10 cellular contexts compared by ENCODE assay signal in genomic region chr22:37126882-37127281, GRCh38. TPM values are rescaled to one million over a fixed set of nuclear protein-coding genes. Genes with fewer than 3 reads are reported as not detected.
DNase-seq lines count a peak whose midpoint lies in the region; ATAC-seq and TF ChIP-seq lines count a peak whose summit lies in the region.
"Had no signal": no experiment of that assay in that cellular context is flagged by ENCODE, and none has a peak within 500 bp of the region (broad histone marks: within the 10 kb centered on the region; RNA-seq: fewer than 3 reads in every experiment).

No MANE protein-coding gene starts in this region.

- peak; percentile 33 to 57 for DNase-seq in activated T-cell treated with anti-CD3 and anti-CD28 coated beads, Interleukin-2, amount 50 U/mL, for 72 hours
- DNase-seq in activated T-cell treated with anti-CD3 and anti-CD28 coated beads for 4 hours (no peak), Peyer's patch (no peak)
- DNase-seq in effector memory CD8-positive, alpha-beta T cell = no peak
- DNase-seq in stimulated activated naive CD8-positive, alpha-beta T cell treated with anti-CD3 and anti-CD28 coated beads, Interleukin-15, Interleukin-2, amounts not matched to agents 100 U/mL and 50 U/mL, for 24 hours = peak; percentile 44
- DNase-seq: gastrocnemius medialis had no signal

- H3K27me3 ChIP-seq in Peyer's patch = no peaks in the 10 kb centered on the region

- H3K9me3 ChIP-seq in Peyer's patch = no peaks in the 10 kb centered on the region
- H3K9me3 ChIP-seq: gastrocnemius medialis had no signal

- no peaks in the 10 kb centered on the region for H3K9me3 Mint-ChIP-seq in activated T-cell treated with anti-CD3 and anti-CD28 coated beads, Interleukin-2, amount 50 U/mL, for 72 hours
- no peaks in the 10 kb centered on the region for H3K9me3 Mint-ChIP-seq in effector memory CD8-positive, alpha-beta T cell

- peaks cover 4 to 15% of the 10 kb centered on the region in 2 donors for H3K36me3 Mint-ChIP-seq in activated T-cell treated with anti-CD3 and anti-CD28 coated beads, Interleukin-2, amount 50 U/mL, for 72 hours (ENCODE audit: insufficient read depth in 2 of 2)
- H3K36me3 Mint-ChIP-seq in effector memory CD8-positive, alpha-beta T cell (ENCODE audit: insufficient read depth) = peaks cover 57% of the 10 kb centered on the region

- H3K4me1 Mint-ChIP-seq in activated T-cell treated with anti-CD3 and anti-CD28 coated beads, Interleukin-2, amount 50 U/mL, for 72 hours (ENCODE audit: low read depth) = peaks cover 54% of the 10 kb centered on the region
- peaks cover 35 to 46% of the 10 kb centered on the region in 2 donors for H3K4me1 Mint-ChIP-seq in effector memory CD8-positive, alpha-beta T cell (ENCODE audit: low read depth in 2 of 2)

- H3K36me3 ChIP-seq in Peyer's patch = no peaks in the 10 kb centered on the region
- H3K36me3 ChIP-seq: gastrocnemius medialis had no signal

- H3K4me3 ChIP-seq in Peyer's patch = no peak overlapping the region
- H3K4me3 ChIP-seq: gastrocnemius medialis had no signal

- H3K4me1 ChIP-seq in Peyer's patch = peaks cover 0 to 5% (median 0%) of the 10 kb centered on the region in 4 donors
- H3K4me1 ChIP-seq: gastrocnemius medialis had no signal

- peak in 4 of 6 experiments; percentile 25 to 39 (median 32) for TF ChIP-seq CTCF in Peyer's patch (IDR thresholded peaks at IDR 0.05)

- TF ChIP-seq POLR2A in Peyer's patch (IDR thresholded peaks at IDR 0.05) = no peak

- no peak for ATAC-seq in activated T-cell treated with anti-CD3 and anti-CD28 coated beads, Interleukin-2, amount 50 U/mL, for 72 hours (replicated peaks in 1 of 2)
- ATAC-seq in effector memory CD8-positive, alpha-beta T cell (replicated peaks) = no peak
- ATAC-seq in stimulated activated naive CD8-positive, alpha-beta T cell treated with anti-CD3 and anti-CD28 coated beads, Interleukin-15, Interleukin-2, amounts not matched to agents 100 U/mL and 50 U/mL, for 24 hours = no peak
- ATAC-seq in GM19035 (IDR thresholded peaks at IDR 0.05; ENCODE audit: unreplicated experiment) (no peak), HG03139 (IDR thresholded peaks at IDR 0.05; ENCODE audit: unreplicated experiment) (no peak), HG03097 (IDR thresholded peaks at IDR 0.05; ENCODE audit: low FRiP score, unreplicated experiment) (no peak)
- ATAC-seq: gastrocnemius medialis had no signal

- H3K27ac ChIP-seq in Peyer's patch = no peak overlapping the region
- H3K27ac ChIP-seq: C4-2B, gastrocnemius medialis had no signal

- H3K27me3 Mint-ChIP-seq in activated T-cell treated with anti-CD3 and anti-CD28 coated beads, Interleukin-2, amount 50 U/mL, for 72 hours (ENCODE audit: low read depth) = no peaks in the 10 kb centered on the region
- H3K27me3 Mint-ChIP-seq in effector memory CD8-positive, alpha-beta T cell = no peaks in the 10 kb centered on the region

- H3K4me3 Mint-ChIP-seq in activated T-cell treated with anti-CD3 and anti-CD28 coated beads, Interleukin-2, amount 50 U/mL, for 72 hours = no peak overlapping the region
- H3K4me3 Mint-ChIP-seq in effector memory CD8-positive, alpha-beta T cell = no peak overlapping the region

- no peak overlapping the region for H3K27ac Mint-ChIP-seq in activated T-cell treated with anti-CD3 and anti-CD28 coated beads, Interleukin-2, amount 50 U/mL, for 72 hours
- H3K27ac Mint-ChIP-seq in effector memory CD8-positive, alpha-beta T cell = peak overlapping the region; percentile 98 to 100

RNA-seq across cellular contexts. Expression of gene TMPRSS6, which starts 17.4 kb away (rescaled TPM):
- total RNA-seq in activated T-cell treated with anti-CD3 and anti-CD28 coated beads, Interleukin-2, amount 50 U/mL, for 72 hours = 10 to 100 TPM; 26.8 to 59.4 TPM
- under 1 TPM in 2 of 4 donors, not detected in 2; 0.27 to 0.88 TPM for total RNA-seq in Peyer's patch

RNA-seq across cellular contexts. Expression of gene IL2RB, which starts 22.8 kb away (rescaled TPM):
- total RNA-seq in activated T-cell treated with anti-CD3 and anti-CD28 coated beads, Interleukin-2, amount 50 U/mL, for 72 hours = 100 to 1,000 TPM; 313 to 440 TPM
- total RNA-seq in Peyer's patch = 1 to 10 TPM; 1.5 to 7.0 (median 5.0) TPM

Comparison
In these comparisons a context has a peak if more than half of its experiments do, and no peak if none do; other contexts are left out.
1. DNase-seq: peak in activated T-cell treated with anti-CD3 and anti-CD28 coated beads, Interleukin-2, amount 50 U/mL, for 72 hours (2 of 2) and stimulated activated naive CD8-positive, alpha-beta T cell treated with anti-CD3 and anti-CD28 coated beads, Interleukin-15, Interleukin-2, amounts not matched to agents 100 U/mL and 50 U/mL, for 24 hours (single experiment); none in activated T-cell treated with anti-CD3 and anti-CD28 coated beads for 4 hours (single experiment), Peyer's patch (0 of 3) and effector memory CD8-positive, alpha-beta T cell (0 of 3).
2. RNA of gene TMPRSS6, which starts 17.4 kb away (total RNA-seq): 26.8 to 59.4 TPM in activated T-cell treated with anti-CD3 and anti-CD28 coated beads, Interleukin-2, amount 50 U/mL, for 72 hours; 0.27 to 0.88 TPM in Peyer's patch; every median in the first group is over 10 times any median in the second.
3. RNA of gene IL2RB, which starts 22.8 kb away (total RNA-seq): 313 to 440 TPM in activated T-cell treated with anti-CD3 and anti-CD28 coated beads, Interleukin-2, amount 50 U/mL, for 72 hours; 1.5 to 7.0 TPM in Peyer's patch; every median in the first group is over 10 times any median in the second.